ENCODE assay signal across 1 cellular context in the genomic region with DNA sequence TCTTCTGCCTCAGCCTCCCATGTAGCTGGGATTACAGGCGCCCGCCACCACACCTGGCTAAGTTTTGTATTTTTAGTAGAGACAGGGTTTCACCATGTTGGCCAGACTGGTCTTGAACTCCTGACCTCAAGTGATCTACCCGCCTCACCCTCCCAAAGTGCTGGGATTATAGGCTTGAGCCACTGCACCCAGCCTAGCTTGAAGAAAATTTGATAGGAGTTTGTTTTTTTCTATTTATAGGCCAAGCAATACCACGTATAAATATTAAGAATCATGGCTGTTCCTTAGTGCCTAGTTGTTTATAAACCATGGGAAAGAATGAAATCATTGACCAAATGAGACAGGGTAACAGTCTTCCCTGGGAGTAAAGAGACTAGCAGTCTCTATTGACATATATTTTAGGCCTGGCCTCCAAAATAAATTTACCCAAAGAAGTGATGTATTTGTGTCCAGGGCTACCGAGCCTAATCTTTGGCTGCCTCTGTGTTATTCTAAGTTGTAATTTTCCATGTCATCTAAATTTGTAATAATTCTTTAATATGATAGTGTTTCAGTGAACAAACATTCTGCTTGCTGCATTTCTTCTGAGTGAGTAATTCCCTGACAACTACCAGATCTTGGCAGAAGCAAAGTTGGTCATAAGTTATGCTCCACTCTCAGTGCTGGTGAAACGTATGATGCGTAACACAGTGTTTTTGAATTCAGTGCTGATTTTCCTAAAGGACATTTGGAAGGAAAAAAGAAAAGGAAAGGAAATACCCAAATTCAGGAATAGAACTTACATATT.
TF ChIP-seq lines count a peak whose summit lies in the region.

No MANE protein-coding gene starts in this region.

TF ChIP-seq in endothelial cell of umbilical vein, 7 proteins besides CTCF, POLR2A, EP300 and RAD21:
- peak; percentile 78 for TF ChIP-seq JUN (IDR thresholded peaks at IDR 0.05; ENCODE audit: borderline replicate concordance, insufficient read depth, insufficient read length, low read depth)
- TF ChIP-seq POLR2AphosphoS5 (IDR thresholded peaks at IDR 0.05; ENCODE audit: insufficient read depth, low read depth, low read length) = no peak
- TF ChIP-seq FOS (IDR thresholded peaks at IDR 0.05; ENCODE audit: borderline replicate concordance, insufficient read depth, low read length) = peak; percentile 68
